ENCODE assay signal across 27 cellular contexts in the genomic region with DNA sequence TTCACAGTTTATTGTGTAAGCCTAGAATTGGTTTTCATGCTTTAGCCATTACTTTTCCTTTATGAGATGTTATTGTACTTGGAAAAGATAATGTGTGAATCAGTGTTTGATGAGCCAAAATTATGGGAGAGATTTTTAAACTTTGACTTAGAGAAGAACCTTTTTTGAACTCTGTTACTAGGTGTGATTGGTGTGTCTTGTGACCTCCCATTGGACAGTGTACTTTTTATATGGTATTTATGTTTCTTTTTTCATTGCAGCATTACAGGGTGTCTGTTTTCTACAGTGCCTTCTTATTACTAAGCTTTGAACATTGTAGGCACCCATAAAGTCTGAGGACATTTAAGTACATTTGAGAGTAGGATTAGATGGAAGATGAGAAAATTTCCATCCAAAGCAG.
"Had no signal": no experiment of that assay in that cellular context is flagged by ENCODE, and none has a peak within 500 bp of the region (broad histone marks: within the 10 kb centered on the region; RNA-seq: fewer than 3 reads in every experiment).

No MANE protein-coding gene starts in this region.

- H3K27ac Mint-ChIP-seq: natural killer cell; nephron; stimulated activated effector memory CD8-positive, alpha-beta T cell treated with anti-CD3 and anti-CD28 coated beads, Interleukin-12 subunit alpha, Interleukin-12 subunit beta, amount 100 ng/mL, for 72 hours; stimulated activated naive B cell treated with anti-CD40 and anti-IgM and Interleukin-4, amounts not matched to agents 10 μg/mL and 1 μg/mL and 100 μg/mL, for 72 hours; stimulated activated naive CD8-positive, alpha-beta T cell treated with anti-CD3 and anti-CD28 coated beads, Interleukin-15, Interleukin-2, amounts not matched to agents 100 ng/mL and 50 ng/mL, for 24 hours had no signal

- H3K36me3 ChIP-seq: neutrophil, pancreas, prostate gland, right atrium auricular region, right lobe of liver, sigmoid colon, stomach, thoracic aorta, thyroid gland, tibial nerve, upper lobe of left lung, vagina had no signal

- H3K4me3 ChIP-seq: pancreas, prostate gland, right atrium auricular region, right lobe of liver, sigmoid colon, stomach, thoracic aorta, thyroid gland, tibial nerve, upper lobe of left lung, vagina had no signal

- H3K9me3 ChIP-seq: neutrophil, pancreas, prostate gland, right lobe of liver, sigmoid colon, thoracic aorta, thyroid gland, tibial nerve, upper lobe of left lung, vagina had no signal

- H3K27ac ChIP-seq: neutrophil, pancreas, prostate gland, right atrium auricular region, sigmoid colon, stomach, thoracic aorta, thyroid gland, tibial nerve, upper lobe of left lung, vagina had no signal

- H3K9me3 Mint-ChIP-seq: natural killer cell; stimulated activated effector memory CD8-positive, alpha-beta T cell treated with anti-CD3 and anti-CD28 coated beads, Interleukin-12 subunit alpha, Interleukin-12 subunit beta, amount 100 ng/mL, for 72 hours had no signal

- H3K27me3 Mint-ChIP-seq: stimulated activated naive B cell treated with anti-CD40 and anti-IgM and Interleukin-4, amounts not matched to agents 10 μg/mL and 1 μg/mL and 100 μg/mL, for 72 hours had no signal

- FAIRE-seq: small intestine, urothelium cell line had no signal

- H3K4me1 ChIP-seq: pancreas, prostate gland, right atrium auricular region, sigmoid colon, stomach, thyroid gland, tibial nerve, upper lobe of left lung, vagina had no signal

- ATAC-seq: natural killer cell; stimulated activated effector memory CD8-positive, alpha-beta T cell treated with anti-CD3 and anti-CD28 coated beads, Interleukin-12 subunit alpha, Interleukin-12 subunit beta, amount 100 ng/mL, for 72 hours; stimulated activated naive B cell treated with anti-CD40 and anti-IgM and Interleukin-4, amounts not matched to agents 10 μg/mL and 1 μg/mL and 100 μg/mL, for 72 hours had no signal

- H3K4me3 Mint-ChIP-seq: natural killer cell; nephron; stimulated activated effector memory CD8-positive, alpha-beta T cell treated with anti-CD3 and anti-CD28 coated beads, Interleukin-12 subunit alpha, Interleukin-12 subunit beta, amount 100 ng/mL, for 72 hours; stimulated activated naive B cell treated with anti-CD40 and anti-IgM and Interleukin-4, amounts not matched to agents 10 μg/mL and 1 μg/mL and 100 μg/mL, for 72 hours; stimulated activated naive CD8-positive, alpha-beta T cell treated with anti-CD3 and anti-CD28 coated beads, Interleukin-15, Interleukin-2, amounts not matched to agents 100 ng/mL and 50 ng/mL, for 24 hours had no signal

- H3K36me3 Mint-ChIP-seq: natural killer cell; stimulated activated effector memory CD8-positive, alpha-beta T cell treated with anti-CD3 and anti-CD28 coated beads, Interleukin-12 subunit alpha, Interleukin-12 subunit beta, amount 100 ng/mL, for 72 hours; stimulated activated naive B cell treated with anti-CD40 and anti-IgM and Interleukin-4, amounts not matched to agents 10 μg/mL and 1 μg/mL and 100 μg/mL, for 72 hours had no signal

- H3K27me3 ChIP-seq: neutrophil, pancreas, right atrium auricular region, right lobe of liver, sigmoid colon, stomach, thyroid gland, tibial nerve, upper lobe of left lung, vagina had no signal

- H3K4me1 Mint-ChIP-seq: nephron; stimulated activated effector memory CD8-positive, alpha-beta T cell treated with anti-CD3 and anti-CD28 coated beads, Interleukin-12 subunit alpha, Interleukin-12 subunit beta, amount 100 ng/mL, for 72 hours; stimulated activated naive B cell treated with anti-CD40 and anti-IgM and Interleukin-4, amounts not matched to agents 10 μg/mL and 1 μg/mL and 100 μg/mL, for 72 hours had no signal

- DNase-seq: natural killer cell; nucleus accumbens; pancreas; retina; sigmoid colon; small intestine; stimulated activated CD4-positive, alpha-beta T cell treated with anti-CD3 and anti-CD28 coated beads, Interleukin-15, amount 100 ng/mL, for 24 hours; stimulated activated CD4-positive, alpha-beta T cell treated with anti-CD3 and anti-CD28 coated beads, Interleukin-2, amount 100 ng/mL, for 24 hours; stimulated activated CD4-positive, alpha-beta T cell treated with anti-CD3 and anti-CD28 coated beads, Interleukin-2, amount 100 ng/mL, for 48 hours; stimulated activated CD4-positive, alpha-beta T cell treated with anti-CD3 and anti-CD28 coated beads, Interleukin-4, amount 100 ng/mL, for 24 hours; stimulated activated naive B cell treated with anti-CD40 and anti-IgM and Interleukin-4, amounts not matched to agents 10 μg/mL and 1 μg/mL and 100 μg/mL, for 72 hours; stimulated activated naive CD4-positive, alpha-beta T cell treated with Interleukin-2 at 50 U/mL for 16 hours; stomach; thyroid gland; trophoblast cell; upper lobe of left lung had no signal
